ENCODE assay signal across 7 cellular contexts in genomic region chr19:41204338-41204737, GRCh38. TPM values are rescaled to one million over a fixed set of nuclear protein-coding genes. Genes with fewer than 3 reads are reported as not detected.
DNase-seq lines count a peak whose midpoint lies in the region; ATAC-seq and TF ChIP-seq lines count a peak whose summit lies in the region.
"Not testable (repeated sequence)": the region's sequence is repeated elsewhere in the genome, so short reads cannot be mapped to it uniquely, and the experiment has no call there.

No MANE protein-coding gene starts in this region.

- not testable (repeated sequence) for H3K27me3 ChIP-seq in dorsolateral prefrontal cortex

- not testable (repeated sequence) for H3K27ac ChIP-seq in dorsolateral prefrontal cortex

- peak; percentile 50 for DNase-seq in GM12864 (ENCODE audit: low read depth)
- peak; percentile 23 for DNase-seq in NCI-H1092 treated with DMSO at 0.1 percent for 48 hours (lab: John Stamatoyannopoulos, UW)
- DNase-seq in SHP77 treated with DMSO at 0.1 percent for 48 hours (lab: John Stamatoyannopoulos, UW) = peak; percentile 1
- DNase-seq in activated CD8-positive, alpha-beta memory T cell treated with anti-CD3 and anti-CD28 coated beads, Interleukin-2, amount 50 U/mL, for 48 hours = peak; percentile 84
- DNase-seq in dorsolateral prefrontal cortex = peak in 9 of 10 donors; percentile 30 to 81 (median 77)
- peak; percentile 77 for DNase-seq in left colon
- peak; percentile 56 to 75 for DNase-seq in stimulated activated CD4-positive, alpha-beta T cell treated with anti-CD3 and anti-CD28 coated beads, Interleukin-12 subunit alpha, Interleukin-12 subunit beta, amount 100 ng/mL, for 24 hours (ENCODE audit: low read depth in 2 of 2)

- peak; percentile 86 for TF ChIP-seq CTCF in GM12864 (IDR thresholded peaks at IDR 0.05; ENCODE audit: low read depth, low read length, missing control alignments)
- peak; percentile 47 to 90 (median 80) for TF ChIP-seq CTCF in dorsolateral prefrontal cortex (IDR thresholded peaks at IDR 0.05 in 54 of 56, conservative IDR thresholded peaks at IDR 0.05 in 2 of 56; ENCODE audit: low read depth in 1 of 56, partially characterized antibody in 56 of 56)

- H3K4me3 ChIP-seq in GM12864 (ENCODE audit: low read depth, low read length); dorsolateral prefrontal cortex: not testable (repeated sequence)

- intact Hi-C loops in dorsolateral prefrontal cortex (cut with DNase I) = loop anchor here (1.0 to 10.0 kb wide), 5 partner anchors 56 to 370 kb away; partner anchors contain the start of gene CEACAM21 (in 1 of the 2)
- intact Hi-C loops in left colon (cut with DNase I, micrococcal nuclease) = loop anchor here (5.0 to 10.0 kb wide), 3 partner anchors 50 to 100 kb away; partner anchors contain the start of gene HNRNPUL1 (in 1 of the 2)

- ATAC-seq in left colon = peak; percentile 96

RNA-seq across cellular contexts. Expression of gene CYP2S1, which starts 11.3 kb away (rescaled TPM):
- 1 to 10 TPM in 102 of 120 experiments, under 1 TPM in 18; 0.28 to 4.2 (median 1.7) TPM for total RNA-seq in dorsolateral prefrontal cortex
- total RNA-seq in left colon = 10 to 100 TPM; 22.6 to 44.9 TPM

RNA-seq across cellular contexts. Expression of gene AXL, which starts 14.7 kb away (rescaled TPM):
- total RNA-seq in dorsolateral prefrontal cortex (10 to 100 TPM; 12.6 to 72.8 (median 27.6) TPM), left colon (10 to 100 TPM in 1 of 2 donors, 1 to 10 TPM in 1; 6.3 to 27.4 TPM)

RNA-seq across cellular contexts. Expression of gene HNRNPUL1, which starts 59.8 kb away (rescaled TPM):
- 100 to 1,000 TPM in 114 of 120 experiments, 10 to 100 TPM in 6; 92.7 to 156 (median 118) TPM for total RNA-seq in dorsolateral prefrontal cortex
- total RNA-seq in left colon = 100 to 1,000 TPM; 162 to 172 TPM

Comparison
In these comparisons a context has a peak if more than half of its experiments do, and no peak if none do; other contexts are left out.
1. DNase-seq: peak in every context shown above with its lines; median percentile 84 in activated CD8-positive, alpha-beta memory T cell treated with anti-CD3 and anti-CD28 coated beads, Interleukin-2, amount 50 U/mL, for 48 hours; 77 in dorsolateral prefrontal cortex; 77 in left colon; 66 in stimulated activated CD4-positive, alpha-beta T cell treated with anti-CD3 and anti-CD28 coated beads, Interleukin-12 subunit alpha, Interleukin-12 subunit beta, amount 100 ng/mL, for 24 hours; 50 in GM12864; 23 in NCI-H1092 treated with DMSO at 0.1 percent for 48 hours; 1 in SHP77 treated with DMSO at 0.1 percent for 48 hours.
2. RNA of gene CYP2S1, which starts 11.3 kb away (total RNA-seq): 22.6 to 44.9 TPM in left colon; 0.28 to 4.2 TPM in dorsolateral prefrontal cortex; every median in the first group is over 4 times any median in the second.